In the genomic region with DNA sequence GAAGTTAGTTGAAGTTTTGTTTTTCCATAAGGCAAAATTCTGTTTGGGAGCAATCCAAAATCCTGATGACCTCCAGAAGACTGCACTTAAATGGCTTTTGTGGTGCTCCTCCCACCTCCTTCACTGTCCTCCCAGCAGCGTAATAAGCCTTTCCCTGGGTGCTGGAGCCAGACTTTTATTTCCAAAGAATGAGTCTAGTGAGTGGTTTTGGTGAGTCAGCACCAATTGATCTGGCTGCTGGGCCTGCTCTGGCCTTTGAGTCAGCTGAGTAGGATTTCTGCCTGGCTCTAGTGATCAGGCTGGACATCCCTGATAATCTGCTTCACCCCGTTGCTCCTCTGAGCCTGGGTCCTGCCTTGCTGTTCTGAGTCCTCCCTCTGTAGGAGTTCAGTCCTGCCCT, we compare ENCODE assay signal across 13 cellular contexts. TPM values are rescaled to one million over a fixed set of nuclear protein-coding genes. Genes with fewer than 3 reads are reported as not detected.
A peak's percentile ranks its signal among the peaks of the same experiment; 100 is the strongest.
DNase-seq lines count a peak whose midpoint lies in the region; ATAC-seq and TF ChIP-seq lines count a peak whose summit lies in the region.
"Had no signal": no experiment of that assay in that cellular context is flagged by ENCODE, and none has a peak within 500 bp of the region (broad histone marks: within the 10 kb centered on the region; RNA-seq: fewer than 3 reads in every experiment).

No MANE protein-coding gene starts in this region.

- H2AK5ac ChIP-seq in neuronal stem cell (ENCODE audit: low read depth, low read length): no peak overlapping the region

- H4K91ac ChIP-seq in neuronal stem cell (ENCODE audit: low read depth, low read length, poor library complexity): no peak overlapping the region

- H3K36me3 ChIP-seq in mucosa of descending colon (ENCODE audit: low read depth) (no peaks in the 10 kb centered on the region), neuronal stem cell (replicated peaks in 1 of 2; ENCODE audit: control insufficient read depth in 2 of 2, insufficient read depth in 2 of 2, low read length in 2 of 2) (no peaks in the 10 kb centered on the region)
- H3K36me3 ChIP-seq: BLaER1 treated with 17β-estradiol and CSF1 and Interleukin-3, amounts not matched to agents 10 nM and 100 nM had no signal

- H3K9me3 ChIP-seq in mucosa of descending colon (no peaks in the 10 kb centered on the region), neuronal stem cell (replicated peaks in 1 of 2; ENCODE audit: control insufficient read depth in 2 of 2, insufficient read depth in 1 of 2, low read depth in 1 of 2, low read length in 2 of 2) (peaks cover 0 to 5% of the 10 kb centered on the region in 2 donors)

- no peak overlapping the region for H3K4me2 ChIP-seq in neuronal stem cell (ENCODE audit: insufficient read depth, low read length, poor library complexity, severe bottlenecking)
- H3K4me2 ChIP-seq: BLaER1 treated with 17β-estradiol and CSF1 and Interleukin-3, amounts not matched to agents 10 nM and 100 nM had no signal

- no peak overlapping the region for H4K8ac ChIP-seq in neuronal stem cell (ENCODE audit: low read depth, low read length)

- no peak overlapping the region for H3K14ac ChIP-seq in neuronal stem cell (ENCODE audit: low read length)

- H2BK120ac ChIP-seq in neuronal stem cell (ENCODE audit: low read depth, low read length): no peak overlapping the region

- no peak overlapping the region for H3K9ac ChIP-seq in neuronal stem cell (ENCODE audit: low read depth, low read length, poor library complexity)
- H3K9ac ChIP-seq: BLaER1 treated with 17β-estradiol and CSF1 and Interleukin-3, amounts not matched to agents 10 nM and 100 nM had no signal

- no CpG with 5 or more reads among the region's 2 CpGs for WGBS in neuronal stem cell (ENCODE audit: extremely low coverage in 2 of 2, insufficient read length in 2 of 2, insufficient replicate concordance in 1 of 2), 2 donors

- H3K4ac ChIP-seq in neuronal stem cell (ENCODE audit: low read length): no peak overlapping the region

- peak; percentile 37 for ATAC-seq in mucosa of descending colon
- no peak for ATAC-seq in HG02970 (IDR thresholded peaks at IDR 0.05; ENCODE audit: low FRiP score, unreplicated experiment)
- ATAC-seq: effector memory CD8-positive, alpha-beta T cell had no signal

- H3K79me1 ChIP-seq in neuronal stem cell (ENCODE audit: low read depth, low read length): no peaks in the 10 kb centered on the region

- no peak for TF ChIP-seq CTCF in AG10803 (conservative IDR thresholded peaks at IDR 0.05; ENCODE audit: low read length)
- no peak for TF ChIP-seq CTCF in epithelial cell of esophagus (IDR thresholded peaks at IDR 0.05; ENCODE audit: insufficient read depth, low read depth, low read length, missing control alignments)
- TF ChIP-seq CTCF in mucosa of descending colon (IDR thresholded peaks at IDR 0.05): no peak

- H2BK5ac ChIP-seq in neuronal stem cell (ENCODE audit: low read length): no peak overlapping the region

- H3K4me1 ChIP-seq in mucosa of descending colon (ENCODE audit: low read depth): no peaks in the 10 kb centered on the region
- H3K4me1 ChIP-seq in neuronal stem cell (ENCODE audit: control insufficient read depth in 2 of 2, insufficient read depth in 1 of 2, low read depth in 1 of 2, low read length in 2 of 2): no peaks in the 10 kb centered on the region
- H3K4me1 ChIP-seq: BLaER1 treated with 17β-estradiol and CSF1 and Interleukin-3, amounts not matched to agents 10 nM and 100 nM had no signal

- DNase-seq in AG10803 (ENCODE audit: low read depth) (peak; percentile 73), LHCN-M2 (ENCODE audit: low read depth) (peak; percentile 40), epithelial cell of esophagus (ENCODE audit: low read depth) (peak; percentile 65), mucosa of descending colon (peak in 1 of 3 donors; percentile 22), HuH-7.5 (ENCODE audit: low spot score) (no peak), neuronal stem cell (ENCODE audit: low spot score) (no peak), GF-D8 (lab: John Stamatoyannopoulos, UW) (no peak)
- DNase-seq: effector memory CD8-positive, alpha-beta T cell; GOT3; small intestine had no signal

- H3K18ac ChIP-seq in neuronal stem cell (ENCODE audit: low read length): no peak overlapping the region

- H3K4me3 ChIP-seq in AG10803 (ENCODE audit: low read length): no peak overlapping the region
- no peak overlapping the region for H3K4me3 ChIP-seq in epithelial cell of esophagus (ENCODE audit: low read length)
- no peak overlapping the region for H3K4me3 ChIP-seq in mucosa of descending colon
- H3K4me3 ChIP-seq in neuronal stem cell (ENCODE audit: low read length in 2 of 2): no peak overlapping the region
- H3K4me3 ChIP-seq: BLaER1 treated with 17β-estradiol and CSF1 and Interleukin-3, amounts not matched to agents 10 nM and 100 nM had no signal

- no peak overlapping the region for H2AFZ ChIP-seq in neuronal stem cell (ENCODE audit: low read length)

- no peak overlapping the region for H2BK12ac ChIP-seq in neuronal stem cell (ENCODE audit: low read length)

- no peak overlapping the region for H2BK15ac ChIP-seq in neuronal stem cell (ENCODE audit: low read length)

- intact Hi-C loops in mucosa of descending colon (cut with DNase I, micrococcal nuclease): no loop called here

- no peak overlapping the region for H3K27ac ChIP-seq in neuronal stem cell (replicated peaks; ENCODE audit: low read length)
- H3K27ac ChIP-seq: BLaER1 treated with 17β-estradiol and CSF1 and Interleukin-3, amounts not matched to agents 10 nM and 100 nM had no signal

- H3K27me3 ChIP-seq in neuronal stem cell (ENCODE audit: control insufficient read depth in 3 of 3, insufficient read depth in 3 of 3, low read depth in 1 of 3, low read length in 3 of 3): peaks cover 0 to 8% (median 0%) of the 10 kb centered on the region in 3 experiments
- H3K27me3 ChIP-seq: BLaER1 treated with 17β-estradiol and CSF1 and Interleukin-3, amounts not matched to agents 10 nM and 100 nM had no signal

- H3K23ac ChIP-seq in neuronal stem cell (ENCODE audit: low read depth, low read length, poor library complexity): no peak overlapping the region

RNA-seq across cellular contexts. Expression of gene KCND3, which starts 21.8 kb away (rescaled TPM):
- total RNA-seq in LHCN-M2 (2014; rRNA removed) (not detected in 2 replicates), mucosa of descending colon (10 to 100 TPM in 1 of 3 donors, 1 to 10 TPM in 2; 1.2 to 10.3 (median 5.5) TPM)
- polyA plus RNA-seq in LHCN-M2 (2012): 0.05 TPM
- polyA plus RNA-seq in neuronal stem cell (2013, experiment 1 of 2): 0.17 TPM
- polyA plus RNA-seq in neuronal stem cell (2013, experiment 2 of 2): 0.14 TPM
- total RNA-seq: activated CD8-positive, alpha-beta memory T cell treated with anti-CD3 and anti-CD28 coated beads for 36 hours had no signal

Comparison
In these comparisons a context has a peak if more than half of its experiments do, and no peak if none do; other contexts are left out.
1. DNase-seq: peak in AG10803 (single experiment), LHCN-M2 (single experiment) and epithelial cell of esophagus (single experiment); none in HuH-7.5 (single experiment), neuronal stem cell (single experiment) and GF-D8 (single experiment).